In genomic region chr15:63365004-63365555, GRCh38 we compare ENCODE assay signal across 1 cellular context.
TF ChIP-seq lines count a peak whose summit lies in the region.

No MANE protein-coding gene starts in this region.

TF ChIP-seq in H1, 55 proteins besides CTCF, POLR2A, EP300 and RAD21 (continued from another document):
- TF ChIP-seq, protein P1, sequence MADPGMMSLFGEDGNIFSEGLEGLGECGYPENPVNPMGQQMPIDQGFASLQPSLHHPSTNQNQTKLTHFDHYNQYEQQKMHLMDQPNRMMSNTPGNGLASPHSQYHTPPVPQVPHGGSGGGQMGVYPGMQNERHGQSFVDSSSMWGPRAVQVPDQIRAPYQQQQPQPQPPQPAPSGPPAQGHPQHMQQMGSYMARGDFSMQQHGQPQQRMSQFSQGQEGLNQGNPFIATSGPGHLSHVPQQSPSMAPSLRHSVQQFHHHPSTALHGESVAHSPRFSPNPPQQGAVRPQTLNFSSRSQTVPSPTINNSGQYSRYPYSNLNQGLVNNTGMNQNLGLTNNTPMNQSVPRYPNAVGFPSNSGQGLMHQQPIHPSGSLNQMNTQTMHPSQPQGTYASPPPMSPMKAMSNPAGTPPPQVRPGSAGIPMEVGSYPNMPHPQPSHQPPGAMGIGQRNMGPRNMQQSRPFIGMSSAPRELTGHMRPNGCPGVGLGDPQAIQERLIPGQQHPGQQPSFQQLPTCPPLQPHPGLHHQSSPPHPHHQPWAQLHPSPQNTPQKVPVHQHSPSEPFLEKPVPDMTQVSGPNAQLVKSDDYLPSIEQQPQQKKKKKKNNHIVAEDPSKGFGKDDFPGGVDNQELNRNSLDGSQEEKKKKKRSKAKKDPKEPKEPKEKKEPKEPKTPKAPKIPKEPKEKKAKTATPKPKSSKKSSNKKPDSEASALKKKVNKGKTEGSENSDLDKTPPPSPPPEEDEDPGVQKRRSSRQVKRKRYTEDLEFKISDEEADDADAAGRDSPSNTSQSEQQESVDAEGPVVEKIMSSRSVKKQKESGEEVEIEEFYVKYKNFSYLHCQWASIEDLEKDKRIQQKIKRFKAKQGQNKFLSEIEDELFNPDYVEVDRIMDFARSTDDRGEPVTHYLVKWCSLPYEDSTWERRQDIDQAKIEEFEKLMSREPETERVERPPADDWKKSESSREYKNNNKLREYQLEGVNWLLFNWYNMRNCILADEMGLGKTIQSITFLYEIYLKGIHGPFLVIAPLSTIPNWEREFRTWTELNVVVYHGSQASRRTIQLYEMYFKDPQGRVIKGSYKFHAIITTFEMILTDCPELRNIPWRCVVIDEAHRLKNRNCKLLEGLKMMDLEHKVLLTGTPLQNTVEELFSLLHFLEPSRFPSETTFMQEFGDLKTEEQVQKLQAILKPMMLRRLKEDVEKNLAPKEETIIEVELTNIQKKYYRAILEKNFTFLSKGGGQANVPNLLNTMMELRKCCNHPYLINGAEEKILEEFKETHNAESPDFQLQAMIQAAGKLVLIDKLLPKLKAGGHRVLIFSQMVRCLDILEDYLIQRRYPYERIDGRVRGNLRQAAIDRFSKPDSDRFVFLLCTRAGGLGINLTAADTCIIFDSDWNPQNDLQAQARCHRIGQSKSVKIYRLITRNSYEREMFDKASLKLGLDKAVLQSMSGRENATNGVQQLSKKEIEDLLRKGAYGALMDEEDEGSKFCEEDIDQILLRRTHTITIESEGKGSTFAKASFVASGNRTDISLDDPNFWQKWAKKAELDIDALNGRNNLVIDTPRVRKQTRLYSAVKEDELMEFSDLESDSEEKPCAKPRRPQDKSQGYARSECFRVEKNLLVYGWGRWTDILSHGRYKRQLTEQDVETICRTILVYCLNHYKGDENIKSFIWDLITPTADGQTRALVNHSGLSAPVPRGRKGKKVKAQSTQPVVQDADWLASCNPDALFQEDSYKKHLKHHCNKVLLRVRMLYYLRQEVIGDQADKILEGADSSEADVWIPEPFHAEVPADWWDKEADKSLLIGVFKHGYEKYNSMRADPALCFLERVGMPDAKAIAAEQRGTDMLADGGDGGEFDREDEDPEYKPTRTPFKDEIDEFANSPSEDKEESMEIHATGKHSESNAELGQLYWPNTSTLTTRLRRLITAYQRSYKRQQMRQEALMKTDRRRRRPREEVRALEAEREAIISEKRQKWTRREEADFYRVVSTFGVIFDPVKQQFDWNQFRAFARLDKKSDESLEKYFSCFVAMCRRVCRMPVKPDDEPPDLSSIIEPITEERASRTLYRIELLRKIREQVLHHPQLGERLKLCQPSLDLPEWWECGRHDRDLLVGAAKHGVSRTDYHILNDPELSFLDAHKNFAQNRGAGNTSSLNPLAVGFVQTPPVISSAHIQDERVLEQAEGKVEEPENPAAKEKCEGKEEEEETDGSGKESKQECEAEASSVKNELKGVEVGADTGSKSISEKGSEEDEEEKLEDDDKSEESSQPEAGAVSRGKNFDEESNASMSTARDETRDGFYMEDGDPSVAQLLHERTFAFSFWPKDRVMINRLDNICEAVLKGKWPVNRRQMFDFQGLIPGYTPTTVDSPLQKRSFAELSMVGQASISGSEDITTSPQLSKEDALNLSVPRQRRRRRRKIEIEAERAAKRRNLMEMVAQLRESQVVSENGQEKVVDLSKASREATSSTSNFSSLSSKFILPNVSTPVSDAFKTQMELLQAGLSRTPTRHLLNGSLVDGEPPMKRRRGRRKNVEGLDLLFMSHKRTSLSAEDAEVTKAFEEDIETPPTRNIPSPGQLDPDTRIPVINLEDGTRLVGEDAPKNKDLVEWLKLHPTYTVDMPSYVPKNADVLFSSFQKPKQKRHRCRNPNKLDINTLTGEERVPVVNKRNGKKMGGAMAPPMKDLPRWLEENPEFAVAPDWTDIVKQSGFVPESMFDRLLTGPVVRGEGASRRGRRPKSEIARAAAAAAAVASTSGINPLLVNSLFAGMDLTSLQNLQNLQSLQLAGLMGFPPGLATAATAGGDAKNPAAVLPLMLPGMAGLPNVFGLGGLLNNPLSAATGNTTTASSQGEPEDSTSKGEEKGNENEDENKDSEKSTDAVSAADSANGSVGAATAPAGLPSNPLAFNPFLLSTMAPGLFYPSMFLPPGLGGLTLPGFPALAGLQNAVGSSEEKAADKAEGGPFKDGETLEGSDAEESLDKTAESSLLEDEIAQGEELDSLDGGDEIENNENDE (IDR thresholded peaks at IDR 0.05; ENCODE audit: insufficient replicate concordance, low read length) = no peak
- no peak for TF ChIP-seq BCL11A (IDR thresholded peaks at IDR 0.05; ENCODE audit: low read depth in 2 of 2, low read length in 2 of 2)
